In the genomic region with DNA sequence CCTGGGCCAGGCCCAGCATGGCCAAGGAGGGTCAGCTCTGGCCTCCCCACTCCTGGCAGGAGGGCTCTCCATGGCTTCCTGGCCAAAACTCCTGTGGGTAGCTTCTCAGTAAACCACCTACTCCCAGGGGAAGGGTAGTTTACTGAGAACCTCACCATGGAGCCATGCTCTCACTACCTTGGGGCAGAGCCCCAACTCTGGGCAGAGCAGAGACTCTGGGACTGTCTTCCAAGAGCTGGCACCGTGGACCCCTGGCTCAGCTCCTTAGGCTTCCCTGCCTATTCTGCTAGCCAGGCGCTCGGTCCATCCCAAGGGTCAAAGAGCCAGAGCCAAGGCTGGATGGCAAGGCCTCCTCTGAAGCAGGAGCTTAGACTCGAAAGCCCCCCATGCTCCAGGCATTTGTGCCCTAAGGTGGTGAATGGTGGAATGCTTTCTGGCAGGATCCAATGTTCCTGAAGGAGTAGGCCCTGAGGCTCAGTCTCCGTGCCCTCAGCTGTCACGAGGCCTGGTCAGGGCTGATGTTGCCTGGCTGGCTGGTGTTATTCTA, we compare ENCODE assay signal across 12 cellular contexts. TPM values are rescaled to one million over a fixed set of nuclear protein-coding genes. Genes with fewer than 3 reads are reported as not detected.
DNase-seq lines count a peak whose midpoint lies in the region; ATAC-seq lines count a peak whose summit lies in the region.
"Had no signal": no experiment of that assay in that cellular context is flagged by ENCODE, and none has a peak within 500 bp of the region (broad histone marks: within the 10 kb centered on the region; RNA-seq: fewer than 3 reads in every experiment).

No MANE protein-coding gene starts in this region.

- no peaks in the 10 kb centered on the region for H3K9me3 Mint-ChIP-seq in activated naive CD8-positive, alpha-beta T cell (ENCODE audit: low read depth)
- H3K9me3 Mint-ChIP-seq: brain had no signal

- DNase-seq in stimulated activated CD4-positive, alpha-beta T cell treated with anti-CD3 and anti-CD28 coated beads, Interleukin-1b, Interleukin-23, amount 100 ng/mL, for 48 hours, result peak; percentile 1
- DNase-seq in stimulated activated CD4-positive, alpha-beta T cell treated with anti-CD3 and anti-CD28 coated beads, Interleukin-12 subunit alpha, Interleukin-12 subunit beta, amount 100 ng/mL, for 4 hours, result no peak
- peak; percentile 49 for DNase-seq in mesenteric fat pad (ENCODE audit: low spot score)
- no peak for DNase-seq in NCI-H82 treated with DMSO at 0.1 percent for 48 hours (lab: John Stamatoyannopoulos, UW; ENCODE audit: unreplicated experiment)
- DNase-seq: Karpas-422, NCI-H187 treated with DMSO at 0.1 percent for 48 hours had no signal

- H3K4me1 Mint-ChIP-seq in activated naive CD8-positive, alpha-beta T cell (ENCODE audit: low read depth), result peaks cover 96% of the 10 kb centered on the region

- H3K4me3 Mint-ChIP-seq in activated naive CD8-positive, alpha-beta T cell, result peak overlapping the region; percentile 85
- H3K4me3 Mint-ChIP-seq: brain had no signal

- H3K36me3 Mint-ChIP-seq in activated naive CD8-positive, alpha-beta T cell, result peaks cover 11% of the 10 kb centered on the region

- ATAC-seq in HG03045 (IDR thresholded peaks at IDR 0.05; ENCODE audit: unreplicated experiment), result no peak
- ATAC-seq in GM21576 (IDR thresholded peaks at IDR 0.05; ENCODE audit: unreplicated experiment), result no peak
- no peak for ATAC-seq in HG03565 (IDR thresholded peaks at IDR 0.05; ENCODE audit: unreplicated experiment)

- no peaks in the 10 kb centered on the region for H3K27me3 Mint-ChIP-seq in activated naive CD8-positive, alpha-beta T cell
- H3K27me3 Mint-ChIP-seq: progenitor cell of endocrine pancreas had no signal

- peak overlapping the region; percentile 97 for H3K27ac Mint-ChIP-seq in activated naive CD8-positive, alpha-beta T cell
- H3K27ac Mint-ChIP-seq: brain, progenitor cell of endocrine pancreas had no signal

RNA-seq across cellular contexts. Expression of a gene that starts 19.6 kb away (rescaled TPM):
- total RNA-seq in mesenteric fat pad, result 3.9 TPM

RNA-seq across cellular contexts. Expression of a gene that starts 42.7 kb away (rescaled TPM):
- 288 TPM for total RNA-seq in mesenteric fat pad

Comparison
In these comparisons a context has a peak if more than half of its experiments do, and no peak if none do; other contexts are left out.
1. DNase-seq: peak in stimulated activated CD4-positive, alpha-beta T cell treated with anti-CD3 and anti-CD28 coated beads, Interleukin-1b, Interleukin-23, amount 100 ng/mL, for 48 hours (single experiment) and mesenteric fat pad (single experiment); none in stimulated activated CD4-positive, alpha-beta T cell treated with anti-CD3 and anti-CD28 coated beads, Interleukin-12 subunit alpha, Interleukin-12 subunit beta, amount 100 ng/mL, for 4 hours (single experiment) and NCI-H82 treated with DMSO at 0.1 percent for 48 hours (single experiment).